Comparison of ENCODE assay signal across 1 cellular context in the genomic region with DNA sequence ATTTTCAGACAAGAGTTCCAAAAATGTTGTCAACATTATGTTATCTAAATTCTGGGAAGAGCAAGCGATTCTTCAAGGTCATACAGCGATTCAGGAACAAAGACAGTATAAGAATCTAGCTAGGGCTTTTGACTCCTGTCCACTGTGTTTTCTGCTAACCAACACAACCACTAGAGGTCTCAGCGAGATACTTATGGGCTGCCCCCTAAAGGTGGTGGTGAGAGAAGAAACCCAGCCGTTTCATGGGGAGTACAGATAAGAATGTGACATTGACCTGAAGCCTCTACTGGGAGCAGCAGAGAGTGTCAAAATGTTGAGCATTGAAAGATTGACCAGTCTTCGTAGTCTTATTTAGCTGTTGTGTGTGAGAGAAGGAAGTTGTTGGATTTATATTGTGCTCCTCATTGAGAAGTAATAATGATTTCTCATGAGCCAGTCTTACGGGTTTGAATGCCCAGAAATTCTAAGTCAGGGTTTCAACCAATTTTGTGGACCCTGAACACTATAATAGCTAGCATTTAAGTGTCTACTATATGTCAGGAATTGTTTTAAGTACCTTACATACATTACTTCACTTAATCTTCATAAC.
A peak's percentile ranks its signal among the peaks of the same experiment; 100 is the strongest.
TF ChIP-seq lines count a peak whose summit lies in the region.

No MANE protein-coding gene starts in this region.

TF ChIP-seq in K562, 482 proteins besides CTCF, POLR2A, EP300 and RAD21 (continued from another document and continues in another):
- TF ChIP-seq, protein P1, sequence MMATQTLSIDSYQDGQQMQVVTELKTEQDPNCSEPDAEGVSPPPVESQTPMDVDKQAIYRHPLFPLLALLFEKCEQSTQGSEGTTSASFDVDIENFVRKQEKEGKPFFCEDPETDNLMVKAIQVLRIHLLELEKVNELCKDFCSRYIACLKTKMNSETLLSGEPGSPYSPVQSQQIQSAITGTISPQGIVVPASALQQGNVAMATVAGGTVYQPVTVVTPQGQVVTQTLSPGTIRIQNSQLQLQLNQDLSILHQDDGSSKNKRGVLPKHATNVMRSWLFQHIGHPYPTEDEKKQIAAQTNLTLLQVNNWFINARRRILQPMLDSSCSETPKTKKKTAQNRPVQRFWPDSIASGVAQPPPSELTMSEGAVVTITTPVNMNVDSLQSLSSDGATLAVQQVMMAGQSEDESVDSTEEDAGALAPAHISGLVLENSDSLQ (IDR thresholded peaks at IDR 0.05), result peak; percentile 35; the same call in 1 of the 2 replicates
- TF ChIP-seq FOSL1 (tag; conservative IDR thresholded peaks at IDR 0.05) (0 out of 2 replicates have a peak, but pooled peaks have one; percentile 15), TEAD4 (IDR thresholded peaks at IDR 0.05; ENCODE audit: low read length) (peak; percentile 84), TEAD4 (CRISPR knock-in tag; IDR thresholded peaks at IDR 0.05; ENCODE audit: borderline replicate concordance) (no peak), TRIM28 (IDR thresholded peaks at IDR 0.05) (0 out of 2 replicates have a peak, but pooled peaks have one; percentile 53), TEAD1 (CRISPR knock-in tag; IDR thresholded peaks at IDR 0.05) (no peak), DPF2 (IDR thresholded peaks at IDR 0.05) (peak; percentile 69), RBFOX2 (IDR thresholded peaks at IDR 0.05; ENCODE audit: low read depth, low read length) (no peak), PHTF2 (CRISPR knock-in tag; IDR thresholded peaks at IDR 0.05) (no peak), ZNF232 (CRISPR knock-in tag; IDR thresholded peaks at IDR 0.05) (no peak), KLF16 (IDR thresholded peaks at IDR 0.05) (peak; percentile 64; the same call in 1 of the 2 replicates), CBX5 (IDR thresholded peaks at IDR 0.05; ENCODE audit: borderline replicate concordance, low read depth) (0 out of 2 replicates have a peak, but pooled peaks have one; percentile 34), RCOR1 (IDR thresholded peaks at IDR 0.05; ENCODE audit: borderline replicate concordance in 1 of 2, low read depth in 2 of 2, low read length in 2 of 2) (peak in 1 of 2 experiments; percentile 74; a peak in 1 of 4 replicates), HCFC1 (IDR thresholded peaks at IDR 0.05; ENCODE audit: low read depth, low read length) (0 out of 2 replicates have a peak, but pooled peaks have one; percentile 34), CBFA2T2 (conservative IDR thresholded peaks at IDR 0.05) (peak; percentile 61), GTF2F1 (IDR thresholded peaks at IDR 0.05; ENCODE audit: low read depth, low read length) (no peak), KLF6 (CRISPR knock-in tag; IDR thresholded peaks at IDR 0.05; ENCODE audit: borderline replicate concordance) (no peak), MEF2D (tag; conservative IDR thresholded peaks at IDR 0.05; ENCODE audit: low read depth) (no peak), CC2D1A (IDR thresholded peaks at IDR 0.05) (peak; percentile 90), EHMT2 (IDR thresholded peaks at IDR 0.05) (peak; percentile 92), RFX7 (CRISPR knock-in tag; IDR thresholded peaks at IDR 0.05) (no peak), ZNF717 (CRISPR knock-in tag; IDR thresholded peaks at IDR 0.05) (no peak), FOXM1 (IDR thresholded peaks at IDR 0.05; ENCODE audit: low read depth) (peak; percentile 62; the same call in 1 of the 2 replicates), FOXM1 (CRISPR knock-in tag; IDR thresholded peaks at IDR 0.05; ENCODE audit: low read depth) (no peak), ZNF217 (CRISPR knock-in tag; IDR thresholded peaks at IDR 0.05) (no peak)
- TF ChIP-seq, protein P2, sequence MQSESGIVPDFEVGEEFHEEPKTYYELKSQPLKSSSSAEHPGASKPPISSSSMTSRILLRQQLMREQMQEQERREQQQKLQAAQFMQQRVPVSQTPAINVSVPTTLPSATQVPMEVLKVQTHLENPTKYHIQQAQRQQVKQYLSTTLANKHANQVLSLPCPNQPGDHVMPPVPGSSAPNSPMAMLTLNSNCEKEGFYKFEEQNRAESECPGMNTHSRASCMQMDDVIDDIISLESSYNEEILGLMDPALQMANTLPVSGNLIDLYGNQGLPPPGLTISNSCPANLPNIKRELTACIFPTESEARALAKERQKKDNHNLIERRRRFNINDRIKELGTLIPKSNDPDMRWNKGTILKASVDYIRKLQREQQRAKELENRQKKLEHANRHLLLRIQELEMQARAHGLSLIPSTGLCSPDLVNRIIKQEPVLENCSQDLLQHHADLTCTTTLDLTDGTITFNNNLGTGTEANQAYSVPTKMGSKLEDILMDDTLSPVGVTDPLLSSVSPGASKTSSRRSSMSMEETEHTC (IDR thresholded peaks at IDR 0.05), result no peak
- TF ChIP-seq, protein P3, sequence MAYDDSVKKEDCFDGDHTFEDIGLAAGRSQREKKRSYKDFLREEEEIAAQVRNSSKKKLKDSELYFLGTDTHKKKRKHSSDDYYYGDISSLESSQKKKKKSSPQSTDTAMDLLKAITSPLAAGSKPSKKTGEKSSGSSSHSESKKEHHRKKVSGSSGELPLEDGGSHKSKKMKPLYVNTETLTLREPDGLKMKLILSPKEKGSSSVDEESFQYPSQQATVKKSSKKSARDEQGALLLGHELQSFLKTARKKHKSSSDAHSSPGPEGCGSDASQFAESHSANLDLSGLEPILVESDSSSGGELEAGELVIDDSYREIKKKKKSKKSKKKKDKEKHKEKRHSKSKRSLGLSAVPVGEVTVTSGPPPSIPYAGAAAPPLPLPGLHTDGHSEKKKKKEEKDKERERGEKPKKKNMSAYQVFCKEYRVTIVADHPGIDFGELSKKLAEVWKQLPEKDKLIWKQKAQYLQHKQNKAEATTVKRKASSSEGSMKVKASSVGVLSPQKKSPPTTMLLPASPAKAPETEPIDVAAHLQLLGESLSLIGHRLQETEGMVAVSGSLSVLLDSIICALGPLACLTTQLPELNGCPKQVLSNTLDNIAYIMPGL (CRISPR knock-in tag; IDR thresholded peaks at IDR 0.05), result no peak
- TF ChIP-seq, protein P4, sequence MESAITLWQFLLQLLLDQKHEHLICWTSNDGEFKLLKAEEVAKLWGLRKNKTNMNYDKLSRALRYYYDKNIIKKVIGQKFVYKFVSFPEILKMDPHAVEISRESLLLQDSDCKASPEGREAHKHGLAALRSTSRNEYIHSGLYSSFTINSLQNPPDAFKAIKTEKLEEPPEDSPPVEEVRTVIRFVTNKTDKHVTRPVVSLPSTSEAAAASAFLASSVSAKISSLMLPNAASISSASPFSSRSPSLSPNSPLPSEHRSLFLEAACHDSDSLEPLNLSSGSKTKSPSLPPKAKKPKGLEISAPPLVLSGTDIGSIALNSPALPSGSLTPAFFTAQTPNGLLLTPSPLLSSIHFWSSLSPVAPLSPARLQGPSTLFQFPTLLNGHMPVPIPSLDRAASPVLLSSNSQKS (CRISPR knock-in tag; IDR thresholded peaks at IDR 0.05), result no peak
- TF ChIP-seq, protein P5, sequence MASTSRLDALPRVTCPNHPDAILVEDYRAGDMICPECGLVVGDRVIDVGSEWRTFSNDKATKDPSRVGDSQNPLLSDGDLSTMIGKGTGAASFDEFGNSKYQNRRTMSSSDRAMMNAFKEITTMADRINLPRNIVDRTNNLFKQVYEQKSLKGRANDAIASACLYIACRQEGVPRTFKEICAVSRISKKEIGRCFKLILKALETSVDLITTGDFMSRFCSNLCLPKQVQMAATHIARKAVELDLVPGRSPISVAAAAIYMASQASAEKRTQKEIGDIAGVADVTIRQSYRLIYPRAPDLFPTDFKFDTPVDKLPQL (IDR thresholded peaks at IDR 0.05; ENCODE audit: extremely low read depth, insufficient read length), result no peak
- TF ChIP-seq, protein P6, sequence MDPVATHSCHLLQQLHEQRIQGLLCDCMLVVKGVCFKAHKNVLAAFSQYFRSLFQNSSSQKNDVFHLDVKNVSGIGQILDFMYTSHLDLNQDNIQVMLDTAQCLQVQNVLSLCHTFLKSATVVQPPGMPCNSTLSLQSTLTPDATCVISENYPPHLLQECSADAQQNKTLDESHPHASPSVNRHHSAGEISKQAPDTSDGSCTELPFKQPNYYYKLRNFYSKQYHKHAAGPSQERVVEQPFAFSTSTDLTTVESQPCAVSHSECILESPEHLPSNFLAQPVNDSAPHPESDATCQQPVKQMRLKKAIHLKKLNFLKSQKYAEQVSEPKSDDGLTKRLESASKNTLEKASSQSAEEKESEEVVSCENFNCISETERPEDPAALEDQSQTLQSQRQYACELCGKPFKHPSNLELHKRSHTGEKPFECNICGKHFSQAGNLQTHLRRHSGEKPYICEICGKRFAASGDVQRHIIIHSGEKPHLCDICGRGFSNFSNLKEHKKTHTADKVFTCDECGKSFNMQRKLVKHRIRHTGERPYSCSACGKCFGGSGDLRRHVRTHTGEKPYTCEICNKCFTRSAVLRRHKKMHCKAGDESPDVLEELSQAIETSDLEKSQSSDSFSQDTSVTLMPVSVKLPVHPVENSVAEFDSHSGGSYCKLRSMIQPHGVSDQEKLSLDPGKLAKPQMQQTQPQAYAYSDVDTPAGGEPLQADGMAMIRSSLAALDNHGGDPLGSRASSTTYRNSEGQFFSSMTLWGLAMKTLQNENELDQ (CRISPR knock-in tag; IDR thresholded peaks at IDR 0.05; ENCODE audit: borderline replicate concordance), result no peak
- TF ChIP-seq, protein P7, sequence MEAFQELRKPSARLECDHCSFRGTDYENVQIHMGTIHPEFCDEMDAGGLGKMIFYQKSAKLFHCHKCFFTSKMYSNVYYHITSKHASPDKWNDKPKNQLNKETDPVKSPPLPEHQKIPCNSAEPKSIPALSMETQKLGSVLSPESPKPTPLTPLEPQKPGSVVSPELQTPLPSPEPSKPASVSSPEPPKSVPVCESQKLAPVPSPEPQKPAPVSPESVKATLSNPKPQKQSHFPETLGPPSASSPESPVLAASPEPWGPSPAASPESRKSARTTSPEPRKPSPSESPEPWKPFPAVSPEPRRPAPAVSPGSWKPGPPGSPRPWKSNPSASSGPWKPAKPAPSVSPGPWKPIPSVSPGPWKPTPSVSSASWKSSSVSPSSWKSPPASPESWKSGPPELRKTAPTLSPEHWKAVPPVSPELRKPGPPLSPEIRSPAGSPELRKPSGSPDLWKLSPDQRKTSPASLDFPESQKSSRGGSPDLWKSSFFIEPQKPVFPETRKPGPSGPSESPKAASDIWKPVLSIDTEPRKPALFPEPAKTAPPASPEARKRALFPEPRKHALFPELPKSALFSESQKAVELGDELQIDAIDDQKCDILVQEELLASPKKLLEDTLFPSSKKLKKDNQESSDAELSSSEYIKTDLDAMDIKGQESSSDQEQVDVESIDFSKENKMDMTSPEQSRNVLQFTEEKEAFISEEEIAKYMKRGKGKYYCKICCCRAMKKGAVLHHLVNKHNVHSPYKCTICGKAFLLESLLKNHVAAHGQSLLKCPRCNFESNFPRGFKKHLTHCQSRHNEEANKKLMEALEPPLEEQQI (IDR thresholded peaks at IDR 0.05), result peak; percentile 86; the same call in 1 of the 2 replicates
- TF ChIP-seq, protein P8, sequence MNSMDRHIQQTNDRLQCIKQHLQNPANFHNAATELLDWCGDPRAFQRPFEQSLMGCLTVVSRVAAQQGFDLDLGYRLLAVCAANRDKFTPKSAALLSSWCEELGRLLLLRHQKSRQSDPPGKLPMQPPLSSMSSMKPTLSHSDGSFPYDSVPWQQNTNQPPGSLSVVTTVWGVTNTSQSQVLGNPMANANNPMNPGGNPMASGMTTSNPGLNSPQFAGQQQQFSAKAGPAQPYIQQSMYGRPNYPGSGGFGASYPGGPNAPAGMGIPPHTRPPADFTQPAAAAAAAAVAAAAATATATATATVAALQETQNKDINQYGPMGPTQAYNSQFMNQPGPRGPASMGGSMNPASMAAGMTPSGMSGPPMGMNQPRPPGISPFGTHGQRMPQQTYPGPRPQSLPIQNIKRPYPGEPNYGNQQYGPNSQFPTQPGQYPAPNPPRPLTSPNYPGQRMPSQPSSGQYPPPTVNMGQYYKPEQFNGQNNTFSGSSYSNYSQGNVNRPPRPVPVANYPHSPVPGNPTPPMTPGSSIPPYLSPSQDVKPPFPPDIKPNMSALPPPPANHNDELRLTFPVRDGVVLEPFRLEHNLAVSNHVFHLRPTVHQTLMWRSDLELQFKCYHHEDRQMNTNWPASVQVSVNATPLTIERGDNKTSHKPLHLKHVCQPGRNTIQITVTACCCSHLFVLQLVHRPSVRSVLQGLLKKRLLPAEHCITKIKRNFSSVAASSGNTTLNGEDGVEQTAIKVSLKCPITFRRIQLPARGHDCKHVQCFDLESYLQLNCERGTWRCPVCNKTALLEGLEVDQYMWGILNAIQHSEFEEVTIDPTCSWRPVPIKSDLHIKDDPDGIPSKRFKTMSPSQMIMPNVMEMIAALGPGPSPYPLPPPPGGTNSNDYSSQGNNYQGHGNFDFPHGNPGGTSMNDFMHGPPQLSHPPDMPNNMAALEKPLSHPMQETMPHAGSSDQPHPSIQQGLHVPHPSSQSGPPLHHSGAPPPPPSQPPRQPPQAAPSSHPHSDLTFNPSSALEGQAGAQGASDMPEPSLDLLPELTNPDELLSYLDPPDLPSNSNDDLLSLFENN (IDR thresholded peaks at IDR 0.05; ENCODE audit: low read depth in 2 of 2, low read length in 2 of 2), result 0 out of 4 replicates have a peak, but pooled peaks of 1 of the 2 experiments have one; percentile 45
- TF ChIP-seq, protein P9, sequence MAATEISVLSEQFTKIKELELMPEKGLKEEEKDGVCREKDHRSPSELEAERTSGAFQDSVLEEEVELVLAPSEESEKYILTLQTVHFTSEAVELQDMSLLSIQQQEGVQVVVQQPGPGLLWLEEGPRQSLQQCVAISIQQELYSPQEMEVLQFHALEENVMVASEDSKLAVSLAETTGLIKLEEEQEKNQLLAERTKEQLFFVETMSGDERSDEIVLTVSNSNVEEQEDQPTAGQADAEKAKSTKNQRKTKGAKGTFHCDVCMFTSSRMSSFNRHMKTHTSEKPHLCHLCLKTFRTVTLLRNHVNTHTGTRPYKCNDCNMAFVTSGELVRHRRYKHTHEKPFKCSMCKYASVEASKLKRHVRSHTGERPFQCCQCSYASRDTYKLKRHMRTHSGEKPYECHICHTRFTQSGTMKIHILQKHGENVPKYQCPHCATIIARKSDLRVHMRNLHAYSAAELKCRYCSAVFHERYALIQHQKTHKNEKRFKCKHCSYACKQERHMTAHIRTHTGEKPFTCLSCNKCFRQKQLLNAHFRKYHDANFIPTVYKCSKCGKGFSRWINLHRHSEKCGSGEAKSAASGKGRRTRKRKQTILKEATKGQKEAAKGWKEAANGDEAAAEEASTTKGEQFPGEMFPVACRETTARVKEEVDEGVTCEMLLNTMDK (IDR thresholded peaks at IDR 0.05; ENCODE audit: borderline replicate concordance, insufficient read depth, low read depth, low read length, poor library complexity, severe bottlenecking), result peak; percentile 97
- TF ChIP-seq, protein P10, sequence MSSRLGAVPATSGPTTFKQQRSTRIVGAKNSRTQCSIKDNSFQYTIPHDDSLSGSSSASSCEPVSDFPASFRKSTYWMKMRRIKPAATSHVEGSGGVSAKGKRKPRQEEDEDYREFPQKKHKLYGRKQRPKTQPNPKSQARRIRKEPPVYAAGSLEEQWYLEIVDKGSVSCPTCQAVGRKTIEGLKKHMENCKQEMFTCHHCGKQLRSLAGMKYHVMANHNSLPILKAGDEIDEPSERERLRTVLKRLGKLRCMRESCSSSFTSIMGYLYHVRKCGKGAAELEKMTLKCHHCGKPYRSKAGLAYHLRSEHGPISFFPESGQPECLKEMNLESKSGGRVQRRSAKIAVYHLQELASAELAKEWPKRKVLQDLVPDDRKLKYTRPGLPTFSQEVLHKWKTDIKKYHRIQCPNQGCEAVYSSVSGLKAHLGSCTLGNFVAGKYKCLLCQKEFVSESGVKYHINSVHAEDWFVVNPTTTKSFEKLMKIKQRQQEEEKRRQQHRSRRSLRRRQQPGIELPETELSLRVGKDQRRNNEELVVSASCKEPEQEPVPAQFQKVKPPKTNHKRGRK (tag; IDR thresholded peaks at IDR 0.05), result no peak
- TF ChIP-seq, protein P11, sequence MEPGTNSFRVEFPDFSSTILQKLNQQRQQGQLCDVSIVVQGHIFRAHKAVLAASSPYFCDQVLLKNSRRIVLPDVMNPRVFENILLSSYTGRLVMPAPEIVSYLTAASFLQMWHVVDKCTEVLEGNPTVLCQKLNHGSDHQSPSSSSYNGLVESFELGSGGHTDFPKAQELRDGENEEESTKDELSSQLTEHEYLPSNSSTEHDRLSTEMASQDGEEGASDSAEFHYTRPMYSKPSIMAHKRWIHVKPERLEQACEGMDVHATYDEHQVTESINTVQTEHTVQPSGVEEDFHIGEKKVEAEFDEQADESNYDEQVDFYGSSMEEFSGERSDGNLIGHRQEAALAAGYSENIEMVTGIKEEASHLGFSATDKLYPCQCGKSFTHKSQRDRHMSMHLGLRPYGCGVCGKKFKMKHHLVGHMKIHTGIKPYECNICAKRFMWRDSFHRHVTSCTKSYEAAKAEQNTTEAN (CRISPR knock-in tag; IDR thresholded peaks at IDR 0.05), result no peak
